9 cellular contexts compared by ENCODE assay signal in genomic region chr13:38530492-38530891, GRCh38.
A peak's percentile ranks its signal among the peaks of the same experiment; 100 is the strongest.
DNase-seq lines count a peak whose midpoint lies in the region; ATAC-seq, FAIRE-seq and TF ChIP-seq lines count a peak whose summit lies in the region.
"Had no signal": no experiment of that assay in that cellular context is flagged by ENCODE, and none has a peak within 500 bp of the region (broad histone marks: within the 10 kb centered on the region; RNA-seq: fewer than 3 reads in every experiment).

No MANE protein-coding gene starts in this region.

- TF ChIP-seq CTCF in A549 (IDR thresholded peaks at IDR 0.05) (peak; percentile 31; the same call in 2 of the 3 replicates), PC-9 (conservative IDR thresholded peaks at IDR 0.05) (peak; percentile 55)

- no TSS peak for BruUV-seq in PC-9 (replicated peaks; lab: Mats Ljungman, UMichigan)

- H4K20me1 ChIP-seq in PC-9 (ENCODE audit: insufficient read depth): no peaks in the 10 kb centered on the region

- CTCF ChIA-PET in A549 (lab: Yijun Ruan, JAX): interaction anchor here (1.2 to 1.5 kb wide), 2 partner anchors 487 to 890 kb away, joined by 3 to 4 read pairs; no protein-coding TSS in a partner anchor
- CTCF ChIA-PET in PC-9 (lab: Charles Lee): no interaction called here

- no peaks in the 10 kb centered on the region for H3F3A ChIP-seq in PC-9 (ENCODE audit: insufficient read depth, low read depth)

- intact Hi-C loops in PC-9 (cut with micrococcal nuclease; ENCODE audit: unreplicated experiment): loop anchor here (5.0 kb wide), 1 partner anchor 658 kb away; no protein-coding TSS in a partner anchor

- 2% methylated on average over 3 of the region's 3 CpGs for WGBS in A549 (ENCODE audit: missing lambda C conversion rate)

- no peaks in the 10 kb centered on the region for H3K9me2 ChIP-seq in PC-9 (ENCODE audit: insufficient read depth)

- POLR2A ChIA-PET in A549 (lab: Yijun Ruan, JAX) (no interaction called here), PC-9 (lab: Charles Lee; ENCODE audit: unreplicated experiment) (interaction anchor here (0.6 kb wide), 1 partner anchor 1688 kb away, joined by 3 read pairs; no protein-coding TSS in a partner anchor)

- DNase-seq in A549 (ENCODE audit: low read depth in 1 of 2, low spot score in 1 of 2) (no peak), GM12892 (ENCODE audit: insufficient read length) (no peak), PC-9 (no peak), globus pallidus (ENCODE audit: low spot score) (peak; percentile 3), islet precursor cell (no peak), GM19240 (ENCODE audit: insufficient read length, low spot score) (no peak), epidermal melanocyte (ENCODE audit: insufficient read length, low spot score) (no peak)
- DNase-seq: T-helper 1 cell had no signal

- H3K4me2 ChIP-seq in A549 (no peak overlapping the region), PC-9 (no peak overlapping the region)

- H3K27me3 ChIP-seq in PC-9 (ENCODE audit: insufficient read depth, low read depth): no peaks in the 10 kb centered on the region

- no peak overlapping the region for H3K27ac ChIP-seq in A549
- no peak overlapping the region for H3K27ac ChIP-seq in PC-9

- TF ChIP-seq EP300 in A549 (IDR thresholded peaks at IDR 0.05): no peak

- H3K36me3 ChIP-seq in PC-9 (ENCODE audit: low read depth): no peaks in the 10 kb centered on the region

- ATAC-seq in A549 (no peak; a peak in 1 of 6 replicates), HG03280 (IDR thresholded peaks at IDR 0.05; ENCODE audit: unreplicated experiment) (no peak)

- TF ChIP-seq RAD21 in A549 (conservative IDR thresholded peaks at IDR 0.05 in 1 of 2, IDR thresholded peaks at IDR 0.05 in 1 of 2): peak; percentile 37 to 52; a peak in 4 of 5 replicates

- TF ChIP-seq POLR2A in A549 (IDR thresholded peaks at IDR 0.05; ENCODE audit: low read length) (no peak), GM12892 (IDR thresholded peaks at IDR 0.05; ENCODE audit: low read depth, low read length) (no peak)

- no peak for FAIRE-seq in A549 (lab: Jason Lieb, UNC)
- peak; percentile 24 for FAIRE-seq in GM12892 (lab: Jason Lieb, UNC)

- H3K9me3 ChIP-seq in A549 (no peaks in the 10 kb centered on the region), PC-9 (ENCODE audit: insufficient read depth, low read depth) (no peaks in the 10 kb centered on the region)

- no peak overlapping the region for H2AFZ ChIP-seq in PC-9

- H3K79me2 ChIP-seq in PC-9 (ENCODE audit: low read depth): no peaks in the 10 kb centered on the region

- no peak overlapping the region for H3K4me3 ChIP-seq in A549
- no peak overlapping the region for H3K4me3 ChIP-seq in PC-9

- H3K4me1 ChIP-seq in A549: no peaks in the 10 kb centered on the region
- H3K4me1 ChIP-seq in PC-9 (replicated peaks; ENCODE audit: insufficient read depth): no peaks in the 10 kb centered on the region

TF ChIP-seq in A549, 52 proteins besides CTCF, POLR2A, EP300 and RAD21:
- TF ChIP-seq GATA3 (IDR thresholded peaks at IDR 0.05; ENCODE audit: borderline replicate concordance) (no peak), KDM1A (IDR thresholded peaks at IDR 0.05; ENCODE audit: low read depth) (no peak), CHD2 (IDR thresholded peaks at IDR 0.05; ENCODE audit: low read length, partially characterized antibody) (no peak), POLR2AphosphoS2 (conservative IDR thresholded peaks at IDR 0.05; ENCODE audit: low read length) (no peak), CBX2 (IDR thresholded peaks at IDR 0.05; ENCODE audit: borderline replicate concordance, low read depth) (no peak), TP53 (CRISPR knock-in tag; IDR thresholded peaks at IDR 0.05) (no peak), RCOR1 (IDR thresholded peaks at IDR 0.05; ENCODE audit: low read depth, low read length) (no peak), NPAS2 (CRISPR knock-in tag; IDR thresholded peaks at IDR 0.05; ENCODE audit: borderline replicate concordance) (no peak), ZNF302 (CRISPR knock-in tag; IDR thresholded peaks at IDR 0.05) (no peak), NFE2L2 (conservative IDR thresholded peaks at IDR 0.05; ENCODE audit: low read length) (no peak), CEBPB (IDR thresholded peaks at IDR 0.05) (no peak), RFX5 (IDR thresholded peaks at IDR 0.05) (no peak), JUNB (IDR thresholded peaks at IDR 0.05) (no peak), PHF8 (IDR thresholded peaks at IDR 0.05; ENCODE audit: borderline replicate concordance, low read depth) (no peak), EHF (CRISPR knock-in tag; IDR thresholded peaks at IDR 0.05) (no peak), HOXB13 (CRISPR knock-in tag; IDR thresholded peaks at IDR 0.05; ENCODE audit: low read depth) (no peak), ESRRA (IDR thresholded peaks at IDR 0.05; ENCODE audit: borderline replicate concordance, low read length) (no peak), HOXB5 (CRISPR knock-in tag; IDR thresholded peaks at IDR 0.05) (no peak)
